ENCODE assay signal across 24 cellular contexts in the genomic region with DNA sequence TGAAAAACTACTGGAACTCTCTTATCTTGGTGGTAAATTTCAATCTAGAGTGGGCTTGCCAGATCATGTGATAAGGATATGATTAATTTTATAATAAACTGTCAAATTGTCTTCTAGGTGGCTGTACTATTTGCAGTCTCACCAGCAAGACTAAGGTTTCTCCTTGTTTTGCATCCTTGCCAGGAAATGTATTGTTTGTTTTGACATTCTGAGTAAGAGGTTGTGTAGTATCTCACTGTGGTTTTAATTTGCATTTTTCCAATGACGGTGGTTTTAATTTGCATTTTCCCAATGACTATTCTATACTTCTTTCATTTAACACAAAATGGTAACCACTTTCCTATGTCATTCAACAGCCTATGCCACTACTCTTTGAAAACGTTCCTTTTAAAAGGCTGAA. TPM values are rescaled to one million over a fixed set of nuclear protein-coding genes. Genes with fewer than 3 reads are reported as not detected.
A peak's percentile ranks its signal among the peaks of the same experiment; 100 is the strongest.
DNase-seq lines count a peak whose midpoint lies in the region; ATAC-seq and TF ChIP-seq lines count a peak whose summit lies in the region.
"Had no signal": no experiment of that assay in that cellular context is flagged by ENCODE, and none has a peak within 500 bp of the region (broad histone marks: within the 10 kb centered on the region; RNA-seq: fewer than 3 reads in every experiment).

No MANE protein-coding gene starts in this region.

- no peak for ATAC-seq in effector memory CD8-positive, alpha-beta T cell (replicated peaks)
- ATAC-seq in activated CD8-positive, alpha-beta memory T cell treated with anti-CD3 and anti-CD28 coated beads, Interleukin-2, amount 10 ng/mL, durations not matched to agents 7 days and 5 days = no peak
- ATAC-seq: A549; activated CD8-positive, alpha-beta T cell treated with anti-CD3 and anti-CD28 coated beads for 36 hours; left lobe of liver; mucosa of descending colon had no signal

- CTCF ChIA-PET in activated CD8-positive, alpha-beta memory T cell treated with anti-CD3 and anti-CD28 coated beads, Interleukin-2, amount 10 ng/mL, durations not matched to agents 7 days and 5 days (lab: Charles Lee) = interaction anchor here (1.5 kb wide), 1 partner anchor 10 kb away, joined by 4 read pairs; no protein-coding TSS in a partner anchor

- DNase-seq in activated T-cell treated with anti-CD3 and anti-CD28 coated beads, Interleukin-2, amount 50 U/mL, for 24 hours = no peak
- no peak for DNase-seq in activated T-cell treated with anti-CD3 and anti-CD28 coated beads, Interleukin-2, amount 50 U/mL, for 48 hours
- DNase-seq in NAMALWA (ENCODE audit: low spot score) (peak; percentile 65), astrocyte of the spinal cord (ENCODE audit: low read depth, low spot score) (peak; percentile 60), DMS153 (lab: John Stamatoyannopoulos, UW) (no peak)
- no peak for DNase-seq in effector memory CD8-positive, alpha-beta T cell
- DNase-seq in activated CD8-positive, alpha-beta memory T cell treated with anti-CD3 and anti-CD28 coated beads, Interleukin-2, amount 10 ng/mL, durations not matched to agents 7 days and 5 days = no peak
- DNase-seq: activated CD8-positive, alpha-beta T cell treated with anti-CD3 and anti-CD28 coated beads for 36 hours; activated effector memory CD4-positive, alpha-beta T cell treated with anti-CD3 and anti-CD28 coated beads, Interleukin-2, amount 50 U/mL, for 16 hours; anterior cingulate cortex; CD4-positive, alpha-beta T cell; colonic mucosa; DMS53; MG63; mucosa of descending colon; NCI-H1930; NCI-H510A treated with DMSO at 0.1 percent for 48 hours; nucleus accumbens; stimulated activated naive CD4-positive, alpha-beta T cell treated with Interleukin-2 at 50 U/mL for 16 hours; SW 1271; transverse colon had no signal

- peaks cover 33% of the 10 kb centered on the region for H3K36me3 Mint-ChIP-seq in activated T-cell treated with anti-CD3 and anti-CD28 coated beads, Interleukin-2, amount 50 U/mL, for 24 hours (ENCODE audit: low read depth)
- no peaks in the 10 kb centered on the region for H3K36me3 Mint-ChIP-seq in nephron (ENCODE audit: low read depth)
- H3K36me3 Mint-ChIP-seq in effector memory CD8-positive, alpha-beta T cell (ENCODE audit: insufficient read depth) = peaks cover 29% of the 10 kb centered on the region
- peaks cover 8% of the 10 kb centered on the region for H3K36me3 Mint-ChIP-seq in activated CD8-positive, alpha-beta memory T cell treated with anti-CD3 and anti-CD28 coated beads, Interleukin-2, amount 10 ng/mL, durations not matched to agents 7 days and 5 days

- peaks cover 43% of the 10 kb centered on the region for H3K4me1 Mint-ChIP-seq in activated T-cell treated with anti-CD3 and anti-CD28 coated beads, Interleukin-2, amount 50 U/mL, for 24 hours (ENCODE audit: low read depth)
- H3K4me1 Mint-ChIP-seq in nephron = peaks cover 7% of the 10 kb centered on the region
- H3K4me1 Mint-ChIP-seq in effector memory CD8-positive, alpha-beta T cell (ENCODE audit: low read depth in 2 of 2) = peaks cover 20 to 29% of the 10 kb centered on the region in 2 donors
- H3K4me1 Mint-ChIP-seq in activated CD8-positive, alpha-beta memory T cell treated with anti-CD3 and anti-CD28 coated beads, Interleukin-2, amount 10 ng/mL, durations not matched to agents 7 days and 5 days = peaks cover 30% of the 10 kb centered on the region

- H3K4me3 Mint-ChIP-seq in activated T-cell treated with anti-CD3 and anti-CD28 coated beads, Interleukin-2, amount 50 U/mL, for 24 hours = peak overlapping the region; percentile 43
- peak overlapping the region in 2 of 3 experiments; percentile 20 to 57 for H3K4me3 Mint-ChIP-seq in nephron
- H3K4me3 Mint-ChIP-seq in effector memory CD8-positive, alpha-beta T cell = no peak overlapping the region
- no peak overlapping the region for H3K4me3 Mint-ChIP-seq in activated CD8-positive, alpha-beta memory T cell treated with anti-CD3 and anti-CD28 coated beads, Interleukin-2, amount 10 ng/mL, durations not matched to agents 7 days and 5 days

- TF ChIP-seq CTCF in astrocyte of the spinal cord (IDR thresholded peaks at IDR 0.05; ENCODE audit: low read depth, low read length) (no peak), nephron (IDR thresholded peaks at IDR 0.05; ENCODE audit: unreplicated experiment in 3 of 3) (no peak)

- peak overlapping the region; percentile 75 for H3K27ac Mint-ChIP-seq in activated T-cell treated with anti-CD3 and anti-CD28 coated beads, Interleukin-2, amount 50 U/mL, for 24 hours
- peak overlapping the region in 1 of 3 experiments; percentile 54 for H3K27ac Mint-ChIP-seq in nephron
- H3K27ac Mint-ChIP-seq in effector memory CD8-positive, alpha-beta T cell = no peak overlapping the region
- H3K27ac Mint-ChIP-seq in activated CD8-positive, alpha-beta memory T cell treated with anti-CD3 and anti-CD28 coated beads, Interleukin-2, amount 10 ng/mL, durations not matched to agents 7 days and 5 days = no peak overlapping the region
- H3K27ac Mint-ChIP-seq: activated CD8-positive, alpha-beta T cell treated with anti-CD3 and anti-CD28 coated beads for 36 hours; CD4-positive, alpha-beta T cell had no signal

- H3K4me3 ChIP-seq in astrocyte of the spinal cord (ENCODE audit: low read depth, low read length) = no peak overlapping the region
- H3K4me3 ChIP-seq: A549, colonic mucosa, MG63, mucosa of descending colon, transverse colon had no signal

- H3K27me3 Mint-ChIP-seq in activated T-cell treated with anti-CD3 and anti-CD28 coated beads, Interleukin-2, amount 50 U/mL, for 24 hours = no peaks in the 10 kb centered on the region
- no peaks in the 10 kb centered on the region for H3K27me3 Mint-ChIP-seq in nephron (ENCODE audit: low read depth)
- no peaks in the 10 kb centered on the region for H3K27me3 Mint-ChIP-seq in effector memory CD8-positive, alpha-beta T cell
- H3K27me3 Mint-ChIP-seq in activated CD8-positive, alpha-beta memory T cell treated with anti-CD3 and anti-CD28 coated beads, Interleukin-2, amount 10 ng/mL, durations not matched to agents 7 days and 5 days = no peaks in the 10 kb centered on the region
- H3K27me3 Mint-ChIP-seq: activated CD8-positive, alpha-beta T cell treated with anti-CD3 and anti-CD28 coated beads for 36 hours; CD4-positive, alpha-beta T cell had no signal

- H3K9me3 Mint-ChIP-seq in activated T-cell treated with anti-CD3 and anti-CD28 coated beads, Interleukin-2, amount 50 U/mL, for 24 hours = peaks cover 2% of the 10 kb centered on the region
- no peaks in the 10 kb centered on the region for H3K9me3 Mint-ChIP-seq in nephron
- H3K9me3 Mint-ChIP-seq in effector memory CD8-positive, alpha-beta T cell = peaks cover 0 to 3% of the 10 kb centered on the region in 2 donors
- no peaks in the 10 kb centered on the region for H3K9me3 Mint-ChIP-seq in activated CD8-positive, alpha-beta memory T cell treated with anti-CD3 and anti-CD28 coated beads, Interleukin-2, amount 10 ng/mL, durations not matched to agents 7 days and 5 days (ENCODE audit: low read depth)
- H3K9me3 Mint-ChIP-seq: activated CD8-positive, alpha-beta T cell treated with anti-CD3 and anti-CD28 coated beads for 36 hours; CD4-positive, alpha-beta T cell had no signal

- in situ Hi-C loops in astrocyte of the spinal cord (cut with HindIII; ENCODE audit: low sequenced_read_pairs) = no loop called here

RNA-seq across cellular contexts. Expression of a gene that starts 2.0 kb away (rescaled TPM):
- 1 to 10 TPM; 4.0 to 4.3 TPM for total RNA-seq in activated CD8-positive, alpha-beta memory T cell treated with anti-CD3 and anti-CD28 coated beads, Interleukin-2, amount 10 ng/mL, durations not matched to agents 7 days and 5 days

RNA-seq across cellular contexts. Expression of a gene that starts 2.2 kb away (rescaled TPM):
- total RNA-seq in activated CD8-positive, alpha-beta memory T cell treated with anti-CD3 and anti-CD28 coated beads, Interleukin-2, amount 10 ng/mL, durations not matched to agents 7 days and 5 days = 10 to 100 TPM; 14.3 to 18.0 TPM

RNA-seq across cellular contexts. Expression of a gene that starts 53.9 kb away (rescaled TPM):
- 100 to 1,000 TPM in 1 of 2 experiments, 10 to 100 TPM in 1; 79.6 to 129 TPM for total RNA-seq in activated CD8-positive, alpha-beta memory T cell treated with anti-CD3 and anti-CD28 coated beads, Interleukin-2, amount 10 ng/mL, durations not matched to agents 7 days and 5 days

Comparison
In these comparisons a context has a peak if more than half of its experiments do, and no peak if none do; other contexts are left out.
1. DNase-seq: peak in NAMALWA (single experiment) and astrocyte of the spinal cord (single experiment); none in activated T-cell treated with anti-CD3 and anti-CD28 coated beads, Interleukin-2, amount 50 U/mL, for 24 hours (single experiment), activated T-cell treated with anti-CD3 and anti-CD28 coated beads, Interleukin-2, amount 50 U/mL, for 48 hours (0 of 2), effector memory CD8-positive, alpha-beta T cell (0 of 3), DMS153 (single experiment) and activated CD8-positive, alpha-beta memory T cell treated with anti-CD3 and anti-CD28 coated beads, Interleukin-2, amount 10 ng/mL, durations not matched to agents 7 days and 5 days (single experiment).
2. H3K4me3 Mint-ChIP-seq: peak in activated T-cell treated with anti-CD3 and anti-CD28 coated beads, Interleukin-2, amount 50 U/mL, for 24 hours (single experiment) and nephron (2 of 3); none in effector memory CD8-positive, alpha-beta T cell (0 of 2) and activated CD8-positive, alpha-beta memory T cell treated with anti-CD3 and anti-CD28 coated beads, Interleukin-2, amount 10 ng/mL, durations not matched to agents 7 days and 5 days (single experiment).